ENCODE assay signal across 24 cellular contexts in the genomic region with DNA sequence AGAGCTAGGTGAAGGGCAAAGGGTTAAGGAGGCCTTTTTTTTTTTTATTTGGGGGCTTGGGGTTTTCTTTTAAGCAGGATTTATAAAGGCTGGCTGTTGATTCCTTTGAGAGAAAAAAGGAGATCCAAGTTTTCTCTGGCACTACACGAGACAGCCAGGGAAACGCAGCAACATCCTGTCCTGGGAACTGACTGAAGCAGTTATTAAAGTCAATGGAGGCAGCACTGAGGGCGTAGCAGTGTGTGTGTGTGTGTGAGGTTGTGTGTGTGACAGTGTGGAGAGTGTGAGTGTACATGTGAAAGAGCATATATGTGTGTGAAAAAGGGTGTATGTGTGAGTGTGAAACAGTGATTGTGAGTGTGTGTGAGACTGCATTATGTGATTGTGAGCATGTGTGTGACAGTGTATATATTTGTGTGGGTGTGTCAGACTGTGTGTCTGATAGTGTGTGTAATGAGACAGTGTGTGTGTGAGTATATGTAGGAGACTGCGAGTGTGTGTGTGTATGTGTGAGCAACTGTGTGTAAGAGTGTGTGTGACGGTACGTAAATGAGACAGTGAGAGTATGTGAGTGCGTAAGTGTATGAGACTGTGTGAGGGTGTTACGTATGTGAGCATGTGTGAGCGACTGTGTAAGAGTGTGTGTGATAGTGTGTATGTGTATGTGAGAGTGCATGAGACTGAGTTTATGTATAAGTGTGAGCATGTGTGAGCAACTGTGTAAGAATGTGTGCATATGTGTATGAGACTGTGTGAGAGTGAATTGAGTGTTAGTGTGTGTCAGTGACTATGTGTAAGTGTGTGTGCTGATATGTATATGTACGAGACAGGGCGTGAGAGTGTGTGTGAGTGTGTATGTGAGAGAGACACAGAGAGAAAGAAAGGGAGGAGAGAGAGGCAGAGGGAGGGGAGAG.
A peak's percentile ranks its signal among the peaks of the same experiment; 100 is the strongest.
DNase-seq lines count a peak whose midpoint lies in the region; ATAC-seq, FAIRE-seq and TF ChIP-seq lines count a peak whose summit lies in the region.
"Had no signal": no experiment of that assay in that cellular context is flagged by ENCODE, and none has a peak within 500 bp of the region (broad histone marks: within the 10 kb centered on the region; RNA-seq: fewer than 3 reads in every experiment).

No MANE protein-coding gene starts in this region.

- FAIRE-seq in H1 (lab: Jason Lieb, UNC), result no peak
- FAIRE-seq: frontal cortex had no signal

- TF ChIP-seq RAD21 in H1 (IDR thresholded peaks at IDR 0.05 in 1 of 2, conservative IDR thresholded peaks at IDR 0.05 in 1 of 2; ENCODE audit: low read depth in 2 of 2, low read length in 2 of 2), result no peak

- no peaks in the 10 kb centered on the region for H3K9me3 Mint-ChIP-seq in stimulated activated naive CD8-positive, alpha-beta T cell treated with anti-CD3 and anti-CD28 coated beads, Interleukin-15, amount 100 ng/mL, for 72 hours
- H3K9me3 Mint-ChIP-seq: activated B cell treated with CpG ODN at 0.5 μM for 24 hours; activated naive CD8-positive, alpha-beta T cell treated with anti-CD3 and anti-CD28 coated beads, Interleukin-2, amount 10 ng/mL, durations not matched to agents 7 days and 5 days; activated T-helper 17 cell treated with anti-CD3 and anti-CD28 coated beads, Interleukin-2, amount 50 U/mL, for 72 hours; neural crest cell had no signal

- H3K23ac ChIP-seq in H1 (ENCODE audit: insufficient read length), result no peak overlapping the region

- H3K79me2 ChIP-seq in H1 (ENCODE audit: control insufficient read depth in 1 of 2, insufficient read depth in 2 of 2, low read length in 2 of 2), result peaks cover 0 to 3% of the 10 kb centered on the region in 2 experiments; a peak in 1 of 4 replicates

- peak overlapping the region; percentile 47 for H3K4ac ChIP-seq in H1 (replicated peaks; ENCODE audit: insufficient read length, low read depth, low read length)

- no peak overlapping the region for H4K8ac ChIP-seq in H1 (ENCODE audit: extremely low read depth, insufficient read depth, low read length)

- H3K79me1 ChIP-seq in H1 (ENCODE audit: low read depth, low read length), result no peaks in the 10 kb centered on the region

- DNase-seq in stimulated activated naive CD8-positive, alpha-beta T cell treated with anti-CD3 and anti-CD28 coated beads, Interleukin-15, amount 100 ng/mL, for 72 hours, result no peak
- no peak for DNase-seq in stimulated activated naive CD8-positive, alpha-beta T cell treated with anti-CD3 and anti-CD28 coated beads, Interleukin-15, Interleukin-2, amounts not matched to agents 100 U/mL and 50 U/mL, for 24 hours
- DNase-seq in H1 (ENCODE audit: low read depth in 1 of 2, low spot score in 2 of 2) (no peak), left lung (no peak), superior temporal gyrus (ENCODE audit: extremely low spot score) (no peak), DMS 273 (lab: John Stamatoyannopoulos, UW; ENCODE audit: unreplicated experiment) (no peak), retina (no peak)
- DNase-seq: activated B cell treated with CpG ODN at 0.5 μM for 24 hours; activated naive CD8-positive, alpha-beta T cell treated with anti-CD3 and anti-CD28 coated beads, Interleukin-2, amount 10 ng/mL, durations not matched to agents 7 days and 5 days; Calu3; effector CD4-positive, alpha-beta T cell; EL; erythroblast; MG63; NCI-H1694; NCI-H748 treated with DMSO at 0.1 percent for 48 hours; PC-9; spleen had no signal

- no peaks in the 10 kb centered on the region; the same call in 1 of the 2 replicates for H3K23me2 ChIP-seq in H1 (ENCODE audit: low read depth, low read length)

- no peak overlapping the region for H3K14ac ChIP-seq in H1 (ENCODE audit: insufficient read length)

- H4K91ac ChIP-seq in H1 (replicated peaks; ENCODE audit: insufficient read length, low read length), result peak overlapping the region; percentile 44

- no peak overlapping the region for H2BK120ac ChIP-seq in H1 (replicated peaks; ENCODE audit: low read depth, low read length)

- peak overlapping the region; percentile 76; the same call in 1 of the 2 replicates for H2BK5ac ChIP-seq in H1 (ENCODE audit: low read depth, low read length)

- peaks cover 0 to 9% of the 10 kb centered on the region in 2 experiments for H4K20me1 ChIP-seq in H1 (replicated peaks in 1 of 2; ENCODE audit: control insufficient read depth in 1 of 2, insufficient read depth in 2 of 2, low read length in 2 of 2)
- H4K20me1 ChIP-seq: BLaER1 had no signal

- TF ChIP-seq POLR2A in H1 (IDR thresholded peaks at IDR 0.05; ENCODE audit: control extremely low read depth in 1 of 2, low read depth in 2 of 2, low read length in 2 of 2), result no peak

- H3K27me3 Mint-ChIP-seq in stimulated activated naive CD8-positive, alpha-beta T cell treated with anti-CD3 and anti-CD28 coated beads, Interleukin-15, amount 100 ng/mL, for 72 hours, result no peaks in the 10 kb centered on the region
- H3K27me3 Mint-ChIP-seq: activated B cell treated with CpG ODN at 0.5 μM for 24 hours; activated naive CD8-positive, alpha-beta T cell treated with anti-CD3 and anti-CD28 coated beads, Interleukin-2, amount 10 ng/mL, durations not matched to agents 7 days and 5 days; activated T-helper 17 cell treated with anti-CD3 and anti-CD28 coated beads, Interleukin-2, amount 50 U/mL, for 72 hours; progenitor cell of endocrine pancreas had no signal

- intact Hi-C loops in left lung (cut with DNase I), result no loop called here

- H3K27ac ChIP-seq in H1 (ENCODE audit: low read depth, low read length), result no peak overlapping the region
- H3K27ac ChIP-seq in left lung, result peak overlapping the region in 1 of 2 donors; percentile 19
- H3K27ac ChIP-seq: BLaER1, PC-9, spleen had no signal

- POLR2A ChIA-PET in H1 (lab: Charles Lee; ENCODE audit: partially characterized antibody), result no interaction called here

- no peak overlapping the region for H3K27ac Mint-ChIP-seq in stimulated activated naive CD8-positive, alpha-beta T cell treated with anti-CD3 and anti-CD28 coated beads, Interleukin-15, amount 100 ng/mL, for 72 hours
- H3K27ac Mint-ChIP-seq: activated B cell treated with CpG ODN at 0.5 μM for 24 hours; activated naive CD8-positive, alpha-beta T cell treated with anti-CD3 and anti-CD28 coated beads, Interleukin-2, amount 10 ng/mL, durations not matched to agents 7 days and 5 days; activated T-helper 17 cell treated with anti-CD3 and anti-CD28 coated beads, Interleukin-2, amount 50 U/mL, for 72 hours; progenitor cell of endocrine pancreas had no signal

- H3K9ac ChIP-seq in H1 (replicated peaks in 1 of 4; ENCODE audit: extremely low read depth in 1 of 4, low read depth in 3 of 4, low read length in 3 of 4), result no peak overlapping the region
- H3K9ac ChIP-seq: BLaER1 had no signal

- TF ChIP-seq CTCF in H1 (IDR thresholded peaks at IDR 0.05; ENCODE audit: control extremely low read depth in 1 of 3, insufficient read depth in 1 of 3, low read depth in 1 of 3, low read length in 3 of 3), result no peak
- no peak for TF ChIP-seq CTCF in left lung (IDR thresholded peaks at IDR 0.05)

- H3K4me2 ChIP-seq in H1 (ENCODE audit: insufficient read depth in 1 of 2, low read depth in 2 of 2, low read length in 2 of 2), result no peak overlapping the region
- H3K4me2 ChIP-seq: BLaER1, PC-9 had no signal

- H2BK15ac ChIP-seq in H1 (ENCODE audit: low read length), result peak overlapping the region; percentile 21; the same call in 1 of the 2 replicates

- no peak overlapping the region for H4K5ac ChIP-seq in H1 (ENCODE audit: insufficient read length, low read depth, low read length)

- peak overlapping the region; percentile 60; the same call in 1 of the 2 replicates for H2BK12ac ChIP-seq in H1 (ENCODE audit: low read depth, low read length)

- H3K56ac ChIP-seq in H1 (replicated peaks; ENCODE audit: insufficient read length, low read depth, low read length), result no peak overlapping the region

- H2AK5ac ChIP-seq in H1 (ENCODE audit: low read depth, low read length), result peak overlapping the region; percentile 99

- no peak for TF ChIP-seq EP300 in H1 (IDR thresholded peaks at IDR 0.05; ENCODE audit: borderline replicate concordance in 1 of 2, low read depth in 2 of 2, low read length in 2 of 2)

- 85 to 100% methylated on average over 6 to 11 of the region's 11 CpGs for WGBS in H1 (ENCODE audit: extremely low coverage in 1 of 2, insufficient coverage in 1 of 2, insufficient read length in 1 of 2, insufficient replicate concordance in 2 of 2, low coverage in 1 of 2, low lambda C conversion rate in 2 of 2, missing lambda C conversion rate in 1 of 2), 2 experiments

- peaks cover 16% of the 10 kb centered on the region for H3K4me1 Mint-ChIP-seq in stimulated activated naive CD8-positive, alpha-beta T cell treated with anti-CD3 and anti-CD28 coated beads, Interleukin-15, amount 100 ng/mL, for 72 hours
- H3K4me1 Mint-ChIP-seq: activated B cell treated with CpG ODN at 0.5 μM for 24 hours; activated T-helper 17 cell treated with anti-CD3 and anti-CD28 coated beads, Interleukin-2, amount 50 U/mL, for 72 hours had no signal

- no peak overlapping the region for H2AFZ ChIP-seq in H1 (ENCODE audit: low read length)
- H2AFZ ChIP-seq: PC-9 had no signal

- H3K4me1 ChIP-seq in H1 (replicated peaks in 1 of 4; ENCODE audit: control insufficient read depth in 3 of 4, insufficient read depth in 4 of 4, low read length in 3 of 4) (no peaks in the 10 kb centered on the region), left lung (no peaks in the 10 kb centered on the region)
- H3K4me1 ChIP-seq: BLaER1 had no signal

- H3K9me3 ChIP-seq in H1 (ENCODE audit: insufficient read depth in 2 of 2, low read depth in 1 of 2, low read length in 1 of 2) (no peaks in the 10 kb centered on the region), left lung (no peaks in the 10 kb centered on the region)
- H3K9me3 ChIP-seq: BLaER1, MG63, spleen had no signal

- H3K4me3 Mint-ChIP-seq in stimulated activated naive CD8-positive, alpha-beta T cell treated with anti-CD3 and anti-CD28 coated beads, Interleukin-15, amount 100 ng/mL, for 72 hours, result no peak overlapping the region
- H3K4me3 Mint-ChIP-seq: activated B cell treated with CpG ODN at 0.5 μM for 24 hours; activated naive CD8-positive, alpha-beta T cell treated with anti-CD3 and anti-CD28 coated beads, Interleukin-2, amount 10 ng/mL, durations not matched to agents 7 days and 5 days; activated T-helper 17 cell treated with anti-CD3 and anti-CD28 coated beads, Interleukin-2, amount 50 U/mL, for 72 hours; neural crest cell had no signal

- ATAC-seq in stimulated activated naive CD8-positive, alpha-beta T cell treated with anti-CD3 and anti-CD28 coated beads, Interleukin-15, amount 100 ng/mL, for 72 hours, result peak; percentile 66
- no peak for ATAC-seq in stimulated activated naive CD8-positive, alpha-beta T cell treated with anti-CD3 and anti-CD28 coated beads, Interleukin-15, Interleukin-2, amounts not matched to agents 100 U/mL and 50 U/mL, for 24 hours
- ATAC-seq in left lung, result peak; percentile 44
- ATAC-seq in GM18519 (IDR thresholded peaks at IDR 0.05; ENCODE audit: low FRiP score, unreplicated experiment), result no peak

- no peak overlapping the region; the same call in 1 of the 2 replicates for H2BK20ac ChIP-seq in H1 (ENCODE audit: low read length)

- H3K36me3 ChIP-seq in H1 (ENCODE audit: control insufficient read depth in 2 of 4, insufficient read depth in 4 of 4, low read length in 3 of 4) (no peaks in the 10 kb centered on the region; a peak in 1 of 8 replicates), left lung (no peaks in the 10 kb centered on the region)
- H3K36me3 ChIP-seq: MG63, spleen had no signal

- no peak overlapping the region for H3K4me3 ChIP-seq in H1 (ENCODE audit: extremely low read depth in 1 of 4, insufficient read depth in 2 of 4, low read depth in 3 of 4, low read length in 4 of 4)
- H3K4me3 ChIP-seq in left lung, result no peak overlapping the region
- H3K4me3 ChIP-seq: BLaER1, MG63, PC-9, spleen had no signal

- H3K18ac ChIP-seq in H1 (ENCODE audit: extremely low read depth, low read length), result no peak overlapping the region

- CTCF ChIA-PET in H1 (lab: Charles Lee; ENCODE audit: partially characterized antibody), result interaction anchor here (1.7 kb wide), 1 partner anchor 10 kb away, joined by 6 read pairs; no protein-coding TSS in a partner anchor

- H3K27me3 ChIP-seq in H1 (replicated peaks in 1 of 4; ENCODE audit: control insufficient read depth in 3 of 4, extremely low read depth in 1 of 4, insufficient read depth in 3 of 4, low read length in 3 of 4) (no peaks in the 10 kb centered on the region), left lung (no peaks in the 10 kb centered on the region)
- H3K27me3 ChIP-seq: BLaER1, MG63, spleen had no signal

Comparison
In these comparisons a context has a peak if more than half of its experiments do, and no peak if none do; other contexts are left out.
1. ATAC-seq: peak in stimulated activated naive CD8-positive, alpha-beta T cell treated with anti-CD3 and anti-CD28 coated beads, Interleukin-15, amount 100 ng/mL, for 72 hours (single experiment) and left lung (single experiment); none in stimulated activated naive CD8-positive, alpha-beta T cell treated with anti-CD3 and anti-CD28 coated beads, Interleukin-15, Interleukin-2, amounts not matched to agents 100 U/mL and 50 U/mL, for 24 hours (single experiment) and GM18519 (single experiment).